In genomic region chr3:180278583-180279188, GRCh38 we compare ENCODE assay signal across 12 cellular contexts.
DNase-seq lines count a peak whose midpoint lies in the region; ATAC-seq lines count a peak whose summit lies in the region.
"Had no signal": no experiment of that assay in that cellular context is flagged by ENCODE, and none has a peak within 500 bp of the region (broad histone marks: within the 10 kb centered on the region; RNA-seq: fewer than 3 reads in every experiment).

No MANE protein-coding gene starts in this region.

- peak; percentile 67 for DNase-seq in SKM-1 treated with dmso at 0.1 percent for 144 hours (lab: John Stamatoyannopoulos, UW; ENCODE audit: unreplicated experiment)
- no peak for DNase-seq in NCI-H510A (lab: John Stamatoyannopoulos, UW)
- no peak for DNase-seq in SW480 (ENCODE audit: low spot score)
- DNase-seq in naive thymus-derived CD4-positive, alpha-beta T cell = no peak
- DNase-seq in naive thymus-derived CD8-positive, alpha-beta T cell = no peak
- DNase-seq: mammary epithelial cell, small intestine had no signal

- no peak overlapping the region for H3K27ac ChIP-seq in naive thymus-derived CD4-positive, alpha-beta T cell (ENCODE audit: low read depth, low read length)
- H3K27ac ChIP-seq: ascending aorta, HL-60 had no signal

- H3K9me3 Mint-ChIP-seq in naive thymus-derived CD4-positive, alpha-beta T cell = peaks cover 0 to 30% (median 2%) of the 10 kb centered on the region in 11 donors
- H3K9me3 Mint-ChIP-seq in naive thymus-derived CD8-positive, alpha-beta T cell = peaks cover 0 to 15% (median 0%) of the 10 kb centered on the region in 9 donors

- peaks cover 0 to 6% (median 0%) of the 10 kb centered on the region in 5 donors for H3K36me3 Mint-ChIP-seq in naive thymus-derived CD4-positive, alpha-beta T cell
- peaks cover 0 to 6% (median 0%) of the 10 kb centered on the region in 3 donors for H3K36me3 Mint-ChIP-seq in naive thymus-derived CD8-positive, alpha-beta T cell

- no peaks in the 10 kb centered on the region for H3K4me1 ChIP-seq in naive thymus-derived CD4-positive, alpha-beta T cell (ENCODE audit: control insufficient read depth in 2 of 2, insufficient read depth in 2 of 2, low read length in 2 of 2)
- H3K4me1 ChIP-seq: ascending aorta had no signal

- H3K27me3 ChIP-seq in naive thymus-derived CD4-positive, alpha-beta T cell (ENCODE audit: control insufficient read depth in 2 of 2, insufficient read depth in 2 of 2, low read length in 2 of 2) = no peaks in the 10 kb centered on the region
- H3K27me3 ChIP-seq: ascending aorta had no signal

- H3K4me3 Mint-ChIP-seq in naive thymus-derived CD4-positive, alpha-beta T cell = no peak overlapping the region
- H3K4me3 Mint-ChIP-seq in naive thymus-derived CD8-positive, alpha-beta T cell = no peak overlapping the region

- H3K27me3 Mint-ChIP-seq in naive thymus-derived CD4-positive, alpha-beta T cell = peaks cover 0 to 10% (median 3%) of the 10 kb centered on the region in 5 donors
- H3K27me3 Mint-ChIP-seq in naive thymus-derived CD8-positive, alpha-beta T cell = peaks cover 0 to 8% (median 1%) of the 10 kb centered on the region in 5 donors

- ATAC-seq in GM18517 (IDR thresholded peaks at IDR 0.05; ENCODE audit: unreplicated experiment) (peak; percentile 97), GM21619 (IDR thresholded peaks at IDR 0.05; ENCODE audit: unreplicated experiment) (peak; percentile 98), HG03280 (IDR thresholded peaks at IDR 0.05; ENCODE audit: unreplicated experiment) (peak; percentile 87)
- no peak for ATAC-seq in naive thymus-derived CD4-positive, alpha-beta T cell
- ATAC-seq in naive thymus-derived CD8-positive, alpha-beta T cell = no peak

- intact Hi-C loops in naive thymus-derived CD4-positive, alpha-beta T cell (cut with micrococcal nuclease) = no loop called here

- no peak overlapping the region for H3K27ac Mint-ChIP-seq in naive thymus-derived CD4-positive, alpha-beta T cell
- no peak overlapping the region for H3K27ac Mint-ChIP-seq in naive thymus-derived CD8-positive, alpha-beta T cell

- no peaks in the 10 kb centered on the region for H3K36me3 ChIP-seq in naive thymus-derived CD4-positive, alpha-beta T cell (ENCODE audit: control insufficient read depth in 2 of 3, insufficient read depth in 3 of 3, low read length in 3 of 3)
- H3K36me3 ChIP-seq: ascending aorta had no signal

- H3K9me3 ChIP-seq in naive thymus-derived CD4-positive, alpha-beta T cell (ENCODE audit: control insufficient read depth in 2 of 3, low read length in 3 of 3) = no peaks in the 10 kb centered on the region
- H3K9me3 ChIP-seq: ascending aorta had no signal

- CTCF ChIA-PET in naive thymus-derived CD4-positive, alpha-beta T cell (lab: Charles Lee) = no interaction called here

- POLR2A ChIA-PET in naive thymus-derived CD4-positive, alpha-beta T cell (lab: Charles Lee) = no interaction called here
- POLR2A ChIA-PET in naive thymus-derived CD8-positive, alpha-beta T cell (lab: Charles Lee) = no interaction called here

- no peak overlapping the region for H3K4me3 ChIP-seq in naive thymus-derived CD4-positive, alpha-beta T cell (ENCODE audit: low read length)
- H3K4me3 ChIP-seq: ascending aorta had no signal

- H3K4me1 Mint-ChIP-seq in naive thymus-derived CD4-positive, alpha-beta T cell = no peaks in the 10 kb centered on the region
- H3K4me1 Mint-ChIP-seq in naive thymus-derived CD8-positive, alpha-beta T cell = no peaks in the 10 kb centered on the region

Comparison
In these comparisons a context has a peak if more than half of its experiments do, and no peak if none do; other contexts are left out.
1. ATAC-seq: peak in GM18517 (single experiment), GM21619 (single experiment) and HG03280 (single experiment); none in naive thymus-derived CD4-positive, alpha-beta T cell (single experiment) and naive thymus-derived CD8-positive, alpha-beta T cell (0 of 2).